Comparison of ENCODE assay signal across 8 cellular contexts in genomic region chr9:97985058-97985861, GRCh38. TPM values are rescaled to one million over a fixed set of nuclear protein-coding genes. Genes with fewer than 3 reads are reported as not detected.
DNase-seq lines count a peak whose midpoint lies in the region; ATAC-seq and TF ChIP-seq lines count a peak whose summit lies in the region.

No MANE protein-coding gene starts in this region.

- H2AFZ ChIP-seq in neuronal stem cell (ENCODE audit: low read length): peak overlapping the region; percentile 98

- no peaks in the 10 kb centered on the region for H3K9me3 ChIP-seq in HUES48 (ENCODE audit: control insufficient read depth, insufficient read depth, low read length)
- peaks cover 0 to 4% of the 10 kb centered on the region in 2 donors for H3K9me3 ChIP-seq in neuronal stem cell (replicated peaks in 1 of 2; ENCODE audit: control insufficient read depth in 2 of 2, insufficient read depth in 1 of 2, low read depth in 1 of 2, low read length in 2 of 2)
- H3K9me3 ChIP-seq in aorta (ENCODE audit: control insufficient read depth, low read length): no peaks in the 10 kb centered on the region

- no peak overlapping the region for H2BK5ac ChIP-seq in neuronal stem cell (ENCODE audit: low read length)

- H2BK120ac ChIP-seq in neuronal stem cell (ENCODE audit: low read depth, low read length): peak overlapping the region; percentile 40

- peak overlapping the region; percentile 96 for H3K18ac ChIP-seq in neuronal stem cell (ENCODE audit: low read length)

- no peaks in the 10 kb centered on the region for H3K27me3 Mint-ChIP-seq in activated CD4-positive, alpha-beta T cell treated with anti-CD3 and anti-CD28 coated beads for 36 hours

- H3K27ac Mint-ChIP-seq in activated CD4-positive, alpha-beta T cell treated with anti-CD3 and anti-CD28 coated beads for 36 hours: peak overlapping the region; percentile 84

- no peak for TF ChIP-seq CTCF in epithelial cell of proximal tubule (conservative IDR thresholded peaks at IDR 0.05; ENCODE audit: low read depth, low read length)

- H3K9me3 Mint-ChIP-seq in activated CD4-positive, alpha-beta T cell treated with anti-CD3 and anti-CD28 coated beads for 36 hours (ENCODE audit: low read depth): no peaks in the 10 kb centered on the region

- peaks cover 74% of the 10 kb centered on the region for H3K27me3 ChIP-seq in HUES48 (ENCODE audit: control insufficient read depth, insufficient read depth, low read length)
- peaks cover 0 to 23% (median 3%) of the 10 kb centered on the region in 3 experiments for H3K27me3 ChIP-seq in neuronal stem cell (ENCODE audit: control insufficient read depth in 3 of 3, insufficient read depth in 3 of 3, low read depth in 1 of 3, low read length in 3 of 3)
- no peaks in the 10 kb centered on the region for H3K27me3 ChIP-seq in aorta (ENCODE audit: control insufficient read depth in 1 of 2, insufficient read depth in 2 of 2, low read length in 1 of 2)

- peak overlapping the region; percentile 87 for H3K23ac ChIP-seq in neuronal stem cell (ENCODE audit: low read depth, low read length, poor library complexity)

- H3K14ac ChIP-seq in neuronal stem cell (ENCODE audit: low read length): no peak overlapping the region

- no peak overlapping the region for H4K8ac ChIP-seq in neuronal stem cell (ENCODE audit: low read depth, low read length)

- no peak overlapping the region for H2BK15ac ChIP-seq in neuronal stem cell (ENCODE audit: low read length)

- peak; percentile 24 to 27 for DNase-seq in NOMO-1 (lab: John Stamatoyannopoulos, UW; ENCODE audit: unreplicated experiment in 2 of 2)
- DNase-seq in NOMO-1 treated with DMSO at 0.1 percent for 48 hours (lab: John Stamatoyannopoulos, UW; ENCODE audit: unreplicated experiment): no peak
- DNase-seq in activated CD4-positive, alpha-beta T cell treated with anti-CD3 and anti-CD28 coated beads for 36 hours: peak; percentile 68
- no peak for DNase-seq in epithelial cell of proximal tubule (ENCODE audit: low read depth)
- DNase-seq in neuronal stem cell (ENCODE audit: low spot score): no peak
- DNase-seq in aorta: peak; percentile 58 to 79
- no peak for DNase-seq in putamen (ENCODE audit: low spot score)

- peak overlapping the region; percentile 70 for H3K4me3 ChIP-seq in HUES48 (ENCODE audit: low read depth, low read length)
- H3K4me3 ChIP-seq in epithelial cell of proximal tubule (ENCODE audit: low read depth, low read length): peak overlapping the region; percentile 91
- H3K4me3 ChIP-seq in neuronal stem cell (ENCODE audit: low read length in 2 of 2): peak overlapping the region; percentile 89 to 97
- peak overlapping the region; percentile 98 for H3K4me3 ChIP-seq in aorta (ENCODE audit: low read length in 2 of 2)

- POLR2A ChIA-PET in activated CD4-positive, alpha-beta T cell treated with anti-CD3 and anti-CD28 coated beads for 36 hours (lab: Charles Lee): interaction anchor here (1.5 kb wide), 1 partner anchor 63 kb away, joined by 11 read pairs; the partner anchor contains the start of gene TRMO

- peak overlapping the region; percentile 72 for H2AK5ac ChIP-seq in neuronal stem cell (ENCODE audit: low read depth, low read length)

- H3K79me1 ChIP-seq in neuronal stem cell (ENCODE audit: low read depth, low read length): peaks cover 5% of the 10 kb centered on the region

- H4K91ac ChIP-seq in neuronal stem cell (ENCODE audit: low read depth, low read length, poor library complexity): no peak overlapping the region

- peak overlapping the region; percentile 41 for H3K4ac ChIP-seq in neuronal stem cell (ENCODE audit: low read length)

- ATAC-seq in activated CD4-positive, alpha-beta T cell treated with anti-CD3 and anti-CD28 coated beads for 36 hours: no peak
- no peak for ATAC-seq in aorta (ENCODE audit: low FRiP score)

- H3K36me3 ChIP-seq in HUES48 (ENCODE audit: control insufficient read depth, insufficient read depth, low read length): no peaks in the 10 kb centered on the region
- H3K36me3 ChIP-seq in neuronal stem cell (replicated peaks in 1 of 2; ENCODE audit: control insufficient read depth in 2 of 2, insufficient read depth in 2 of 2, low read length in 2 of 2): peaks cover 0 to 13% of the 10 kb centered on the region in 2 donors
- no peaks in the 10 kb centered on the region for H3K36me3 ChIP-seq in aorta (ENCODE audit: control insufficient read depth in 1 of 2, insufficient read depth in 2 of 2, low read length in 1 of 2)

- H3K27ac ChIP-seq in HUES48 (ENCODE audit: low read depth, low read length) (peak overlapping the region; percentile 75), neuronal stem cell (replicated peaks; ENCODE audit: low read length) (no peak overlapping the region), aorta (ENCODE audit: low read depth in 1 of 2, low read length in 2 of 2) (peak overlapping the region; percentile 2 to 20)

- no peak overlapping the region for H2BK12ac ChIP-seq in neuronal stem cell (ENCODE audit: low read length)

- H3K4me3 Mint-ChIP-seq in activated CD4-positive, alpha-beta T cell treated with anti-CD3 and anti-CD28 coated beads for 36 hours: peak overlapping the region; percentile 81

- WGBS in neuronal stem cell (ENCODE audit: extremely low coverage in 2 of 2, insufficient read length in 2 of 2, insufficient replicate concordance in 1 of 2), 2 donors: no CpG with 5 or more reads among the region's 59 CpGs
- 4 to 7% methylated on average over 54 to 59 of the region's 59 CpGs for WGBS in aorta, 2 donors

- no peak overlapping the region for H3K9ac ChIP-seq in HUES48 (ENCODE audit: low read depth, low read length)
- peak overlapping the region; percentile 85 for H3K9ac ChIP-seq in neuronal stem cell (ENCODE audit: low read depth, low read length, poor library complexity)

- H3K36me3 Mint-ChIP-seq in activated CD4-positive, alpha-beta T cell treated with anti-CD3 and anti-CD28 coated beads for 36 hours (ENCODE audit: low read depth): peaks cover 28% of the 10 kb centered on the region

- H3K4me1 Mint-ChIP-seq in activated CD4-positive, alpha-beta T cell treated with anti-CD3 and anti-CD28 coated beads for 36 hours: peaks cover 63% of the 10 kb centered on the region

- H3K4me1 ChIP-seq in HUES48 (ENCODE audit: control insufficient read depth, insufficient read depth, low read length): peaks cover 7% of the 10 kb centered on the region; the same call in 1 of the 2 replicates
- peaks cover 3 to 14% of the 10 kb centered on the region in 2 donors for H3K4me1 ChIP-seq in neuronal stem cell (ENCODE audit: control insufficient read depth in 2 of 2, insufficient read depth in 1 of 2, low read depth in 1 of 2, low read length in 2 of 2)
- H3K4me1 ChIP-seq in aorta (ENCODE audit: control insufficient read depth in 1 of 2, insufficient read depth in 2 of 2, low read length in 2 of 2): peaks cover 0 to 8% of the 10 kb centered on the region in 2 donors

- intact Hi-C loops in activated CD4-positive, alpha-beta T cell treated with anti-CD3 and anti-CD28 coated beads for 36 hours (cut with DNase I, micrococcal nuclease): loop anchor here (2.0 to 10.0 kb wide), 5 partner anchors 47 to 1566 kb away; partner anchors contain the start of genes NANS (in 1 of the 2), NCBP1 (in 1 of the 2), TSTD2 (in 1 of the 2) and XPA (in 1 of the 2)
- intact Hi-C loops in aorta (cut with DNase I): loop anchor here (2.0 to 10.0 kb wide), 3 partner anchors 52 to 72 kb away; partner anchors contain the start of genes NANS (in 1 of the 2) and TRMO (in 1 of the 2)

- CTCF ChIA-PET in activated CD4-positive, alpha-beta T cell treated with anti-CD3 and anti-CD28 coated beads for 36 hours (lab: Charles Lee): interaction anchor here (1.0 to 2.7 kb wide), 7 partner anchors 12 to 84 kb away, joined by 3 to 14 read pairs (median 3); no protein-coding TSS in a partner anchor

- peak overlapping the region; percentile 78 for H3K4me2 ChIP-seq in neuronal stem cell (ENCODE audit: insufficient read depth, low read length, poor library complexity, severe bottlenecking)

RNA-seq across cellular contexts. Expression of gene ANP32B, which starts 2.1 kb away (rescaled TPM):
- 100 to 1,000 TPM; 367 to 440 TPM for total RNA-seq in activated CD4-positive, alpha-beta T cell treated with anti-CD3 and anti-CD28 coated beads for 36 hours
- 35.8 and 39.2 TPM in 2 replicates for total RNA-seq in epithelial cell of proximal tubule
- polyA plus RNA-seq in neuronal stem cell (2013, experiment 1 of 2): 292 TPM
- polyA plus RNA-seq in neuronal stem cell (2013, experiment 2 of 2): 299 TPM
- total RNA-seq in aorta: 100 to 1,000 TPM in 1 of 2 donors, 10 to 100 TPM in 1; 98.6 to 111 TPM
- polyA plus RNA-seq in aorta: 100 to 1,000 TPM; 132 to 350 TPM

RNA-seq across cellular contexts. Expression of gene HEMGN, which starts 47.3 kb away (rescaled TPM):
- total RNA-seq in activated CD4-positive, alpha-beta T cell treated with anti-CD3 and anti-CD28 coated beads for 36 hours: 1 to 10 TPM; 1.5 to 2.9 TPM
- total RNA-seq in epithelial cell of proximal tubule (not detected in 2 replicates), aorta (under 1 TPM in 1 of 2 donors, not detected in 1; 0.93 TPM)
- not detected for polyA plus RNA-seq in neuronal stem cell (2013, experiment 1 of 2)
- polyA plus RNA-seq in neuronal stem cell (2013, experiment 2 of 2): 0.01 TPM
- not detected for polyA plus RNA-seq in aorta

Comparison
In these comparisons a context has a peak if more than half of its experiments do, and no peak if none do; other contexts are left out.
1. DNase-seq: peak in NOMO-1 (2 of 2), activated CD4-positive, alpha-beta T cell treated with anti-CD3 and anti-CD28 coated beads for 36 hours (single experiment) and aorta (2 of 2); none in NOMO-1 treated with DMSO at 0.1 percent for 48 hours (single experiment), epithelial cell of proximal tubule (single experiment), neuronal stem cell (single experiment) and putamen (single experiment).
2. Peak in every context shown above with its lines, with median percentiles within 50 percentile points of each other: H3K4me3 ChIP-seq.